ENCODE assay signal across 1 cellular context in the genomic region with DNA sequence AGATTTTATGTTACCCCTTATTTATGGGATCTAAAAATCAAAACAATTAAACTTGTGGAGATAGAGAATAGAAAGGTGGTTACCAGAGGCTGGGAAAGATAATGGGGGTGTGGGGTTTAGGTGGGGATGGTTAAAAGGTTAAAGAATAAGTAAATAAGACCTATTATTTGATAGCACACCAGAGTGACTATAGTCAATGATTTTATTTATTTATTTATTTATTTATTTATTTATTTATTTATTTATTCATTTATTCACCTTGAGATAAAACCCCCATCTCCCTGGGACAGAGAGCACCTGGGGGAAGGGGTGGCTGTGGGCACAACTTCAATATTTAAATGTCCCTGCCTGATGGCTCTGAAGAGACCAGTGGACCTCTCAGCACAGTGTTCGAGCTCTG.
TF ChIP-seq lines count a peak whose summit lies in the region.

No MANE protein-coding gene starts in this region.

TF ChIP-seq in HEK293, 187 proteins besides CTCF, POLR2A, EP300 and RAD21 (continued from another document):
- TF ChIP-seq PRDM4 (tag by site-specific recombination; IDR thresholded peaks at IDR 0.05) (no peak), ZXDB (tag by site-specific recombination; IDR thresholded peaks at IDR 0.05) (no peak), ZSCAN16 (tag by site-specific recombination; IDR thresholded peaks at IDR 0.05) (no peak), ZNF473 (tag by site-specific recombination; IDR thresholded peaks at IDR 0.05) (no peak), ZNF670 (tag by site-specific recombination; IDR thresholded peaks at IDR 0.05; ENCODE audit: low read depth) (no peak), ZNF266 (tag by site-specific recombination; IDR thresholded peaks at IDR 0.05; ENCODE audit: low read depth) (no peak), KLF7 (tag by site-specific recombination; IDR thresholded peaks at IDR 0.05; ENCODE audit: borderline replicate concordance) (no peak), ZBTB8A (tag by site-specific recombination; IDR thresholded peaks at IDR 0.05) (peak; percentile 38; the same call in 1 of the 2 replicates), INSM2 (tag by site-specific recombination; IDR thresholded peaks at IDR 0.05) (no peak), ZFP41 (tag by site-specific recombination; IDR thresholded peaks at IDR 0.05; ENCODE audit: borderline replicate concordance) (no peak)
- TF ChIP-seq, protein P1, sequence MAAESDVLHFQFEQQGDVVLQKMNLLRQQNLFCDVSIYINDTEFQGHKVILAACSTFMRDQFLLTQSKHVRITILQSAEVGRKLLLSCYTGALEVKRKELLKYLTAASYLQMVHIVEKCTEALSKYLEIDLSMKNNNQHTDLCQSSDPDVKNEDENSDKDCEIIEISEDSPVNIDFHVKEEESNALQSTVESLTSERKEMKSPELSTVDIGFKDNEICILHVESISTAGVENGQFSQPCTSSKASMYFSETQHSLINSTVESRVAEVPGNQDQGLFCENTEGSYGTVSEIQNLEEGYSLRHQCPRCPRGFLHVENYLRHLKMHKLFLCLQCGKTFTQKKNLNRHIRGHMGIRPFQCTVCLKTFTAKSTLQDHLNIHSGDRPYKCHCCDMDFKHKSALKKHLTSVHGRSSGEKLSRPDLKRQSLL (tag by site-specific recombination; IDR thresholded peaks at IDR 0.05) = no peak
